ENCODE assay signal across 1 cellular context in genomic region chr9:137453643-137454081, GRCh38.
A peak's percentile ranks its signal among the peaks of the same experiment; 100 is the strongest.
TF ChIP-seq lines count a peak whose summit lies in the region.

No MANE protein-coding gene starts in this region.

TF ChIP-seq in H1, 55 proteins besides CTCF, POLR2A, EP300 and RAD21:
- TF ChIP-seq RBBP5 (IDR thresholded peaks at IDR 0.05; ENCODE audit: borderline replicate concordance, low read depth, low read length): no peak
- peak; percentile 20; the same call in 1 of the 2 replicates for TF ChIP-seq SP1 (IDR thresholded peaks at IDR 0.05; ENCODE audit: low read depth, low read length)
